In genomic region chr17:44941712-44942331, GRCh38 we compare ENCODE assay signal across 14 cellular contexts. TPM values are rescaled to one million over a fixed set of nuclear protein-coding genes. Genes with fewer than 3 reads are reported as not detected.
DNase-seq lines count a peak whose midpoint lies in the region; ATAC-seq, FAIRE-seq and TF ChIP-seq lines count a peak whose summit lies in the region.
"Had no signal": no experiment of that assay in that cellular context is flagged by ENCODE, and none has a peak within 500 bp of the region (broad histone marks: within the 10 kb centered on the region; RNA-seq: fewer than 3 reads in every experiment).

No MANE protein-coding gene starts in this region.

- no peak for TF ChIP-seq CTCF in A549 (IDR thresholded peaks at IDR 0.05)
- TF ChIP-seq CTCF in WTC11 (IDR thresholded peaks at IDR 0.05) = no peak
- no peak for TF ChIP-seq CTCF in keratinocyte (optimal IDR thresholded peaks at IDR 0.05 in 1 of 3, IDR thresholded peaks at IDR 0.05 in 1 of 3, conservative IDR thresholded peaks at IDR 0.05 in 1 of 3; ENCODE audit: extremely low read depth in 1 of 3, insufficient read depth in 2 of 3, low read length in 3 of 3)
- TF ChIP-seq CTCF in A673 (conservative IDR thresholded peaks at IDR 0.05; ENCODE audit: low read depth, low read length) = no peak

- H3K27ac Mint-ChIP-seq in WTC11 = peak overlapping the region; percentile 56
- H3K27ac Mint-ChIP-seq in activated T-cell treated with anti-CD3 and anti-CD28 coated beads, Interleukin-2, amount 50 U/mL, for 24 hours = no peak overlapping the region
- H3K27ac Mint-ChIP-seq: stimulated activated effector memory CD8-positive, alpha-beta T cell treated with anti-CD3 and anti-CD28 coated beads, Interleukin-12 subunit alpha, Interleukin-12 subunit beta, amount 100 ng/mL, for 72 hours had no signal

- peak overlapping the region; percentile 83 for H3K4me2 ChIP-seq in A549
- no peak overlapping the region for H3K4me2 ChIP-seq in keratinocyte (ENCODE audit: control insufficient read depth, extremely low read depth, insufficient read depth, low read depth, low read length)

- 20% methylated on average over 9 of the region's 9 CpGs for WGBS in A549 (ENCODE audit: missing lambda C conversion rate)

- H3K36me3 ChIP-seq in keratinocyte (ENCODE audit: control insufficient read depth in 2 of 2, extremely low read depth in 1 of 2, insufficient read depth in 2 of 2, low read length in 2 of 2) = no peaks in the 10 kb centered on the region
- H3K36me3 ChIP-seq in A673 (ENCODE audit: insufficient read depth, low read length, poor library complexity, severe bottlenecking) = peaks cover 24% of the 10 kb centered on the region

- H3K4me1 Mint-ChIP-seq in WTC11 = peaks cover 21% of the 10 kb centered on the region
- H3K4me1 Mint-ChIP-seq in activated T-cell treated with anti-CD3 and anti-CD28 coated beads, Interleukin-2, amount 50 U/mL, for 24 hours (ENCODE audit: low read depth) = peaks cover 13% of the 10 kb centered on the region

- no peak; a peak in 1 of 5 replicates for TF ChIP-seq RAD21 in A549 (conservative IDR thresholded peaks at IDR 0.05 in 1 of 2, IDR thresholded peaks at IDR 0.05 in 1 of 2)

- TF ChIP-seq POLR2A in A549 (IDR thresholded peaks at IDR 0.05; ENCODE audit: low read length) = no peak

- H4K20me1 ChIP-seq in keratinocyte (ENCODE audit: control insufficient read depth, extremely low read depth, insufficient read depth, low read length) = no peaks in the 10 kb centered on the region

- H3K4me3 ChIP-seq in A549 (peak overlapping the region; percentile 17; the same call in 2 of the 3 replicates), keratinocyte (ENCODE audit: control insufficient read depth in 2 of 3, extremely low read depth in 1 of 3, insufficient read depth in 2 of 3, low read depth in 1 of 3, low read length in 3 of 3) (no peak overlapping the region), A673 (ENCODE audit: low read depth, low read length, poor library complexity, severe bottlenecking) (no peak overlapping the region)

- ATAC-seq in A549 (peak; percentile 77 to 84), WTC11 (peak; percentile 39), HG03135 (IDR thresholded peaks at IDR 0.05; ENCODE audit: unreplicated experiment) (no peak)
- ATAC-seq: foreskin keratinocyte; stimulated activated effector memory CD8-positive, alpha-beta T cell treated with anti-CD3 and anti-CD28 coated beads, Interleukin-12 subunit alpha, Interleukin-12 subunit beta, amount 100 ng/mL, for 72 hours had no signal

- H3K36me3 Mint-ChIP-seq in WTC11 = peaks cover 43% of the 10 kb centered on the region
- H3K36me3 Mint-ChIP-seq in activated T-cell treated with anti-CD3 and anti-CD28 coated beads, Interleukin-2, amount 50 U/mL, for 24 hours (ENCODE audit: low read depth) = peaks cover 55% of the 10 kb centered on the region

- H3K27me3 ChIP-seq in keratinocyte (ENCODE audit: control insufficient read depth, extremely low read depth, insufficient read depth, low read length) (no peaks in the 10 kb centered on the region), A673 (replicated peaks; ENCODE audit: insufficient read depth, low read depth, low read length, poor library complexity) (no peaks in the 10 kb centered on the region)
- H3K27me3 ChIP-seq: foreskin keratinocyte had no signal

- H3K4me1 ChIP-seq in A549 = peaks cover 44% of the 10 kb centered on the region
- H3K4me1 ChIP-seq in keratinocyte (ENCODE audit: control insufficient read depth, extremely low read depth, insufficient read depth, low read length) = peaks cover 28% of the 10 kb centered on the region
- H3K4me1 ChIP-seq in A673 (ENCODE audit: insufficient read depth, low read length, poor library complexity, severe bottlenecking) = no peaks in the 10 kb centered on the region

- peaks cover 75% of the 10 kb centered on the region for H3K79me2 ChIP-seq in keratinocyte (ENCODE audit: control insufficient read depth, insufficient read depth, low read length)

- POLR2A ChIA-PET in A549 (lab: Yijun Ruan, JAX) (no interaction called here), WTC11 (lab: Charles Lee) (no interaction called here), A673 (lab: Charles Lee; ENCODE audit: low non-redundant PET) (no interaction called here)

- H2AFZ ChIP-seq in keratinocyte (ENCODE audit: control insufficient read depth, low read length) = peak overlapping the region; percentile 59

- H3K9me3 Mint-ChIP-seq in WTC11 = no peaks in the 10 kb centered on the region
- H3K9me3 Mint-ChIP-seq in activated T-cell treated with anti-CD3 and anti-CD28 coated beads, Interleukin-2, amount 50 U/mL, for 24 hours = peaks cover 4% of the 10 kb centered on the region
- H3K9me3 Mint-ChIP-seq: stimulated activated effector memory CD8-positive, alpha-beta T cell treated with anti-CD3 and anti-CD28 coated beads, Interleukin-12 subunit alpha, Interleukin-12 subunit beta, amount 100 ng/mL, for 72 hours had no signal

- no peaks in the 10 kb centered on the region for H3K27me3 Mint-ChIP-seq in WTC11 (ENCODE audit: low read depth)
- H3K27me3 Mint-ChIP-seq in activated T-cell treated with anti-CD3 and anti-CD28 coated beads, Interleukin-2, amount 50 U/mL, for 24 hours = peaks cover 6% of the 10 kb centered on the region

- H3K4me3 Mint-ChIP-seq in WTC11 = no peak overlapping the region
- no peak overlapping the region for H3K4me3 Mint-ChIP-seq in activated T-cell treated with anti-CD3 and anti-CD28 coated beads, Interleukin-2, amount 50 U/mL, for 24 hours
- H3K4me3 Mint-ChIP-seq: stimulated activated effector memory CD8-positive, alpha-beta T cell treated with anti-CD3 and anti-CD28 coated beads, Interleukin-12 subunit alpha, Interleukin-12 subunit beta, amount 100 ng/mL, for 72 hours had no signal

- no peak overlapping the region for H3K9ac ChIP-seq in keratinocyte (ENCODE audit: control insufficient read depth, extremely low read depth, insufficient read depth, low read length)

- intact Hi-C loops in A673 (cut with micrococcal nuclease; ENCODE audit: unreplicated experiment) = no loop called here

- DNase-seq in A549 (ENCODE audit: low read depth in 1 of 2, low spot score in 1 of 2) (peak; percentile 62 to 66), EH (ENCODE audit: low read depth) (peak; percentile 50), WTC11 (ENCODE audit: low spot score) (no peak), keratinocyte (ENCODE audit: low read depth, low spot score) (no peak), NCI-H69 (lab: John Stamatoyannopoulos, UW) (no peak), A673 (ENCODE audit: low spot score) (no peak)
- no peak for DNase-seq in activated T-cell treated with anti-CD3 and anti-CD28 coated beads, Interleukin-2, amount 50 U/mL, for 24 hours
- DNase-seq: activated gamma-delta T cell treated with Interleukin-2 at 50 U/mL for 16 hours, foreskin keratinocyte, H7, NCI-H2029 treated with DMSO at 0.1 percent for 48 hours had no signal

- TF ChIP-seq EP300 in A549 (IDR thresholded peaks at IDR 0.05) = no peak

- FAIRE-seq in A549 (lab: Jason Lieb, UNC) (no peak), keratinocyte (lab: Jason Lieb, UNC) (no peak)
- FAIRE-seq: RCC 7860 had no signal

- H3K9me3 ChIP-seq in A549 (peaks cover 7% of the 10 kb centered on the region; the same call in 2 of the 3 replicates), keratinocyte (ENCODE audit: control insufficient read depth, low read depth, low read length) (no peaks in the 10 kb centered on the region), A673 (ENCODE audit: low read depth, low read length, poor library complexity, severe bottlenecking) (no peaks in the 10 kb centered on the region)

- no peaks in the 10 kb centered on the region for H3K9me1 ChIP-seq in keratinocyte (ENCODE audit: control insufficient read depth, extremely low read depth, insufficient read depth, low read length)

- H3K27ac ChIP-seq in A549 = peak overlapping the region; percentile 78 to 86
- H3K27ac ChIP-seq in keratinocyte (ENCODE audit: control insufficient read depth, insufficient read depth, low read length) = peak overlapping the region; percentile 8
- H3K27ac ChIP-seq in A673 (ENCODE audit: low read depth, low read length, poor library complexity, severe bottlenecking) = no peak overlapping the region
- H3K27ac ChIP-seq: foreskin keratinocyte had no signal

- dilution Hi-C loops in keratinocyte (cut with MboI; ENCODE audit: extremely low pct_ligation_motif_present, low sequenced_read_pairs) = no loop called here

- BruUV-seq in A673 (replicated peaks; lab: Mats Ljungman, UMichigan) = no TSS peak

- CTCF ChIA-PET in A549 (lab: Yijun Ruan, JAX) = interaction anchor here (1.1 to 38.8 kb wide), 9 partner anchors 11 to 193 kb away, joined by 3 to 1853 read pairs (median 4); partner anchors contain the start of genes ACBD4, DCAKD and GFAP
- CTCF ChIA-PET in WTC11 (lab: Charles Lee) = interaction anchor here (0.8 to 1.4 kb wide), 5 partner anchors 12 to 194 kb away, joined by 3 to 5 read pairs (median 3); partner anchors contain the start of gene ACBD4
- CTCF ChIA-PET in A673 (lab: Charles Lee) = no interaction called here

RNA-seq across cellular contexts. Expression of gene KIF18B, which starts 5.8 kb away (rescaled TPM):
- polyA plus RNA-seq in A549 (2011; rRNA removed) (19.6 and 20.5 TPM in 2 replicates), A549 (2017; fragmentation: RNase III; extraction: RNeasy Plus Mini Kit Qiagen cat#74134 plus additional on column Dnase treatment) (39.9 to 41.7 TPM (median 41.7 TPM) in 3 replicates), keratinocyte (0.99 to 8.1 TPM (median 5.1 TPM) in 3 replicates)
- 53.3 and 61.3 TPM in 2 replicates for polyA plus RNA-seq in A549 (2012; cell fraction: cytosol; rRNA removed)
- polyA plus RNA-seq in A549 (2012; cell fraction: nucleus; rRNA removed) = 229 and 244 TPM in 2 replicates
- 48.0 and 51.0 TPM in 2 replicates for polyA minus RNA-seq in A549 (2011; rRNA and poly(A)+ RNA removed)
- total RNA-seq in WTC11 (2021) (62.2 to 82.2 TPM (median 66.3 TPM) in 3 replicates), A673 (2021) (49.4 and 54.3 TPM in 2 replicates)
- polyA plus RNA-seq in keratinocyte (2011; ENCODE audit: low read depth) = not detected
- polyA plus RNA-seq in keratinocyte (2011; cell fraction: cytosol; rRNA removed) = 1.2 and 1.5 TPM in 2 replicates
- polyA plus RNA-seq in keratinocyte (2011; cell fraction: nucleus; rRNA removed) = 3.2 and 4.2 TPM in 2 replicates
- 6.3 TPM in 1 of 2 replicates, not detected in the other for polyA plus RNA-seq in keratinocyte (2012; ENCODE audit: low replicate concordance)
- 0.66 to 17.6 TPM (median 6.4 TPM) in 3 replicates for polyA minus RNA-seq in keratinocyte
- polyA minus RNA-seq in keratinocyte (2011; cell fraction: cytosol; rRNA and poly(A)+ RNA removed) = 2.7 TPM
- polyA minus RNA-seq in keratinocyte (2011; cell fraction: nucleus; rRNA and poly(A)+ RNA removed) = 1.1 and 2.2 TPM in 2 replicates

RNA-seq across cellular contexts. Expression of gene C1QL1, which starts 26.3 kb away (rescaled TPM):
- polyA plus RNA-seq in A549 (2011; rRNA removed) (1.9 and 2.6 TPM in 2 replicates), A549 (2017; fragmentation: RNase III; extraction: RNeasy Plus Mini Kit Qiagen cat#74134 plus additional on column Dnase treatment) (7.4 to 9.3 TPM (median 8.5 TPM) in 3 replicates), keratinocyte (0.04 to 0.15 TPM in 2 of 3 replicates, not detected in the other)
- polyA plus RNA-seq in A549 (2012; cell fraction: cytosol; rRNA removed) = 17.3 and 27.1 TPM in 2 replicates
- polyA plus RNA-seq in A549 (2012; cell fraction: nucleus; rRNA removed) = 11.6 and 18.6 TPM in 2 replicates
- 2.5 TPM in 2 replicates for polyA minus RNA-seq in A549 (2011; rRNA and poly(A)+ RNA removed)
- total RNA-seq in WTC11 (2021) (13.4 to 16.8 TPM (median 15.6 TPM) in 3 replicates), A673 (2021) (8.6 and 10.8 TPM in 2 replicates)
- not detected for polyA plus RNA-seq in keratinocyte (2011; ENCODE audit: low read depth)
- not detected in 2 replicates for polyA plus RNA-seq in keratinocyte (2011; cell fraction: cytosol; rRNA removed)
- polyA plus RNA-seq in keratinocyte (2011; cell fraction: nucleus; rRNA removed) = not detected in 2 replicates
- 0.25 TPM in 1 of 2 replicates, not detected in the other for polyA plus RNA-seq in keratinocyte (2012; ENCODE audit: low replicate concordance)
- 0.49 TPM in 1 of 3 replicates, not detected in the others for polyA minus RNA-seq in keratinocyte
- polyA minus RNA-seq in keratinocyte (2011; cell fraction: cytosol; rRNA and poly(A)+ RNA removed) = not detected
- polyA minus RNA-seq in keratinocyte (2011; cell fraction: nucleus; rRNA and poly(A)+ RNA removed) = not detected in 2 replicates

RNA-seq across cellular contexts. Expression of gene GFAP, which starts 26.5 kb away (rescaled TPM):
- polyA plus RNA-seq in A549 (2011; rRNA removed) (1.8 and 2.1 TPM in 2 replicates), A549 (2017; fragmentation: RNase III; extraction: RNeasy Plus Mini Kit Qiagen cat#74134 plus additional on column Dnase treatment) (1.2 to 1.5 TPM (median 1.4 TPM) in 3 replicates), keratinocyte (0.14 to 0.32 TPM in 2 of 3 replicates, not detected in the other)
- polyA plus RNA-seq in A549 (2012; cell fraction: cytosol; rRNA removed) = 2.6 and 2.8 TPM in 2 replicates
- 1.3 and 2.1 TPM in 2 replicates for polyA plus RNA-seq in A549 (2012; cell fraction: nucleus; rRNA removed)
- polyA minus RNA-seq in A549 (2011; rRNA and poly(A)+ RNA removed) = 0.83 and 1.6 TPM in 2 replicates
- total RNA-seq in WTC11 (2021) (1.5 to 2.2 TPM (median 1.6 TPM) in 3 replicates), A673 (2021) (not detected in 2 replicates)
- polyA plus RNA-seq in keratinocyte (2011; ENCODE audit: low read depth) = not detected
- 0.05 and 0.06 TPM in 2 replicates for polyA plus RNA-seq in keratinocyte (2011; cell fraction: cytosol; rRNA removed)
- 0.05 and 0.15 TPM in 2 replicates for polyA plus RNA-seq in keratinocyte (2011; cell fraction: nucleus; rRNA removed)
- 0.11 and 0.35 TPM in 2 replicates for polyA plus RNA-seq in keratinocyte (2012; ENCODE audit: low replicate concordance)
- not detected in 3 replicates for polyA minus RNA-seq in keratinocyte
- polyA minus RNA-seq in keratinocyte (2011; cell fraction: cytosol; rRNA and poly(A)+ RNA removed) = not detected
- not detected in 2 replicates for polyA minus RNA-seq in keratinocyte (2011; cell fraction: nucleus; rRNA and poly(A)+ RNA removed)

RNA-seq across cellular contexts. Expression of gene EFTUD2, which starts 42.6 kb away (rescaled TPM):
- 254 and 353 TPM in 2 replicates for polyA plus RNA-seq in A549 (2011; rRNA removed)
- 147 and 178 TPM in 2 replicates for polyA plus RNA-seq in A549 (2012; cell fraction: cytosol; rRNA removed)
- polyA plus RNA-seq in A549 (2012; cell fraction: nucleus; rRNA removed) = 314 and 320 TPM in 2 replicates
- 216 to 251 TPM (median 224 TPM) in 3 replicates for polyA plus RNA-seq in A549 (2017; fragmentation: RNase III; extraction: RNeasy Plus Mini Kit Qiagen cat#74134 plus additional on column Dnase treatment)
- 336 and 388 TPM in 2 replicates for polyA minus RNA-seq in A549 (2011; rRNA and poly(A)+ RNA removed)
- 128 to 162 TPM (median 148 TPM) in 3 replicates for total RNA-seq in WTC11 (2021)
- 91.5 to 160 TPM (median 153 TPM) in 3 replicates for polyA plus RNA-seq in keratinocyte
- 103 TPM for polyA plus RNA-seq in keratinocyte (2011; ENCODE audit: low read depth)
- 76.2 and 96.0 TPM in 2 replicates for polyA plus RNA-seq in keratinocyte (2011; cell fraction: cytosol; rRNA removed)
- 131 and 154 TPM in 2 replicates for polyA plus RNA-seq in keratinocyte (2011; cell fraction: nucleus; rRNA removed)
- 43.3 and 123 TPM in 2 replicates for polyA plus RNA-seq in keratinocyte (2012; ENCODE audit: low replicate concordance)
- polyA minus RNA-seq in keratinocyte = 182 to 299 TPM (median 222 TPM) in 3 replicates
- 67.1 TPM for polyA minus RNA-seq in keratinocyte (2011; cell fraction: cytosol; rRNA and poly(A)+ RNA removed)
- polyA minus RNA-seq in keratinocyte (2011; cell fraction: nucleus; rRNA and poly(A)+ RNA removed) = 105 and 174 TPM in 2 replicates
- total RNA-seq in A673 (2021) = 133 and 144 TPM in 2 replicates

Comparison
In these comparisons a context has a peak if more than half of its experiments do, and no peak if none do; other contexts are left out.
1. DNase-seq: peak in A549 (2 of 2) and EH (single experiment); none in WTC11 (single experiment), keratinocyte (single experiment), NCI-H69 (single experiment), A673 (single experiment) and activated T-cell treated with anti-CD3 and anti-CD28 coated beads, Interleukin-2, amount 50 U/mL, for 24 hours (single experiment).
2. Of the 8 proteins assayed by ChIP-seq in both WTC11 and A549: peak only in WTC11: none; only in A549: MAX; in both: none; in neither: 7.